In the genomic region with DNA sequence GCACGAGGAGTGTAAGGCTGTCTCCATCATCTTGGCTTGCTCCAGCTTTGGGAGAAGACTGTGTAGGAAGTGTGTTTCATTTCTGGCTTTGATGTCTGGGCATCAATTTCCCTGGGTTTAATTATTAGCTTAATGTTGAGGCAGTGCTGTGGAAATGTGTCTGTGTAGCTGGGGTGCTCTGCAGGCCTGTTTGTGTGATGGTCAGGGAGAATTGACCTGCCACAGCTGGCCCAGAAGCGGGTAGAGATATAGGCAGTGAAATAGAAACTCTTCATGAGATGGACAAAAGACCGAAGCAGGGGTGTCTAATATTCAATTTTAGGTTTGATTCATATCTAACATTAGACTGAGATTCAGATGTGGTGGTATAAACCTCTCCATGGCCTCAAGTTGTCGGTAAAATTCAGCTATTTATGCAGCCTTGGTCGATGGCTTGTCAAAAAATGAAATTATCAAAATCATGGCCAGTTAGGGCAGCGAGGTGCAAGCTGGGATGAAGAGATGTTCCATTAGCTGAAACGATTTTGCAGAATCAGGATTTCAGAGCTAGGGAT, we compare ENCODE assay signal across 11 cellular contexts.
"Had no signal": no experiment of that assay in that cellular context is flagged by ENCODE, and none has a peak within 500 bp of the region (broad histone marks: within the 10 kb centered on the region; RNA-seq: fewer than 3 reads in every experiment).

No MANE protein-coding gene starts in this region.

- H3K27me3 Mint-ChIP-seq: activated naive CD8-positive, alpha-beta T cell treated with anti-CD3 and anti-CD28 coated beads, Interleukin-2, amount 10 ng/mL, durations not matched to agents 7 days and 5 days had no signal

- ATAC-seq: foreskin keratinocyte, lower lobe of right lung had no signal

- H3K4me1 ChIP-seq: foreskin keratinocyte, upper lobe of left lung had no signal

- H3K4me3 ChIP-seq: lower lobe of right lung, SJCRH30, skin epidermis, upper lobe of left lung had no signal

- H3K36me3 ChIP-seq: lower lobe of right lung, neutrophil, SJCRH30, upper lobe of left lung had no signal

- H3K27ac ChIP-seq: foreskin keratinocyte, lower lobe of right lung, neutrophil, SJCRH30 had no signal

- H3K9me3 ChIP-seq: neutrophil, upper lobe of left lung had no signal

- FAIRE-seq: kidney had no signal

- H3K4me3 Mint-ChIP-seq: activated naive CD8-positive, alpha-beta T cell treated with anti-CD3 and anti-CD28 coated beads, Interleukin-2, amount 10 ng/mL, durations not matched to agents 7 days and 5 days; naive B cell had no signal

- H3K4me1 Mint-ChIP-seq: activated naive CD8-positive, alpha-beta T cell treated with anti-CD3 and anti-CD28 coated beads, Interleukin-2, amount 10 ng/mL, durations not matched to agents 7 days and 5 days; naive B cell had no signal

- H3K27ac Mint-ChIP-seq: activated naive CD8-positive, alpha-beta T cell treated with anti-CD3 and anti-CD28 coated beads, Interleukin-2, amount 10 ng/mL, durations not matched to agents 7 days and 5 days; naive B cell had no signal

- DNase-seq: activated CD4-positive, alpha-beta T cell treated with anti-CD3 and anti-CD28 coated beads, Interleukin-2, amount 50 U/mL, for 1 hour; activated naive CD8-positive, alpha-beta T cell treated with anti-CD3 and anti-CD28 coated beads, Interleukin-2, amount 10 ng/mL, durations not matched to agents 7 days and 5 days; activated T-cell treated with anti-CD3 and anti-CD28 coated beads, Interleukin-2, amount 50 U/mL, for 48 hours; foreskin keratinocyte; kidney; lower lobe of right lung; naive B cell; SJCRH30; upper lobe of left lung had no signal

- H3K27me3 ChIP-seq: neutrophil, SJCRH30, upper lobe of left lung had no signal
